ENCODE assay signal across 9 cellular contexts in genomic region chr19:3382460-3383100, GRCh38. TPM values are rescaled to one million over a fixed set of nuclear protein-coding genes. Genes with fewer than 3 reads are reported as not detected.
DNase-seq lines count a peak whose midpoint lies in the region; ATAC-seq and TF ChIP-seq lines count a peak whose summit lies in the region.
"Had no signal": no experiment of that assay in that cellular context is flagged by ENCODE, and none has a peak within 500 bp of the region (broad histone marks: within the 10 kb centered on the region; RNA-seq: fewer than 3 reads in every experiment).

No MANE protein-coding gene starts in this region.

- H2BK5ac ChIP-seq in IMR-90 (ENCODE audit: low read depth, low read length, poor library complexity, severe bottlenecking) (no peak overlapping the region), mesenchymal stem cell (ENCODE audit: low read depth, low read length, poor library complexity, severe bottlenecking) (no peak overlapping the region)

- H2BK15ac ChIP-seq in IMR-90 (ENCODE audit: low read depth, low read length) (no peak overlapping the region), mesenchymal stem cell (ENCODE audit: low read depth, poor library complexity, severe bottlenecking) (no peak overlapping the region)

- no peak for TF ChIP-seq RAD21 in IMR-90 (IDR thresholded peaks at IDR 0.05; ENCODE audit: low read length)

- no peaks in the 10 kb centered on the region for H3K27me3 ChIP-seq in IMR-90 (ENCODE audit: control insufficient read depth, insufficient read depth, low read length)
- no peaks in the 10 kb centered on the region for H3K27me3 ChIP-seq in body of pancreas
- H3K27me3 ChIP-seq in mesenchymal stem cell (ENCODE audit: control insufficient read depth in 1 of 2, insufficient read depth in 1 of 2, low read length in 2 of 2) = no peaks in the 10 kb centered on the region
- no peaks in the 10 kb centered on the region for H3K27me3 ChIP-seq in thyroid gland

- H3K4me3 ChIP-seq in IMR-90 (ENCODE audit: insufficient read depth, low read depth, low read length) = no peak overlapping the region
- H3K4me3 ChIP-seq in body of pancreas = no peak overlapping the region
- peak overlapping the region in 1 of 2 experiments; percentile 35 for H3K4me3 ChIP-seq in mesenchymal stem cell (ENCODE audit: insufficient read depth in 1 of 2, low read depth in 1 of 2, low read length in 2 of 2)
- no peak overlapping the region for H3K4me3 ChIP-seq in thyroid gland (replicated peaks in 1 of 3)

- ATAC-seq in IMR-90 (ENCODE audit: low read depth) = no peak
- no peak for ATAC-seq in body of pancreas

- POLR2A ChIA-PET in IMR-90 (lab: Charles Lee; ENCODE audit: unreplicated experiment) = no interaction called here

- no peak for DNase-seq in IMR-90
- DNase-seq in body of pancreas = peak in 1 of 4 donors; percentile 9
- no peak for DNase-seq in mesenchymal stem cell
- no peak for DNase-seq in thyroid gland
- DNase-seq in NCI-H1092 (lab: John Stamatoyannopoulos, UW) = no peak
- DNase-seq in head of caudate nucleus = no peak
- DNase-seq in NCI-H82 treated with DMSO at 0.1 percent for 48 hours (lab: John Stamatoyannopoulos, UW; ENCODE audit: unreplicated experiment) = no peak
- DNase-seq: activated naive CD8-positive, alpha-beta T cell treated with anti-CD3 and anti-CD28 coated beads for 36 hours; WERI-Rb-1 had no signal

- H2AK9ac ChIP-seq in IMR-90 (replicated peaks; ENCODE audit: low read depth, low read length, poor library complexity) = no peak overlapping the region

- no peak for TF ChIP-seq CTCF in IMR-90 (conservative IDR thresholded peaks at IDR 0.05; ENCODE audit: low read depth, low read length)
- no peak for TF ChIP-seq CTCF in body of pancreas (IDR thresholded peaks at IDR 0.05)
- TF ChIP-seq CTCF in thyroid gland (IDR thresholded peaks at IDR 0.05) = no peak

- H2AFZ ChIP-seq in IMR-90 (replicated peaks; ENCODE audit: low read length, poor library complexity) (no peak overlapping the region), mesenchymal stem cell (ENCODE audit: low read depth, low read length) (no peak overlapping the region)

- intact Hi-C loops in IMR-90 (cut with micrococcal nuclease) (no loop called here), body of pancreas (cut with DNase I) (no loop called here), thyroid gland (cut with DNase I) (no loop called here), head of caudate nucleus (cut with DNase I) (no loop called here)

- H3K79me1 ChIP-seq in IMR-90 (ENCODE audit: low read depth in 1 of 2, low read length in 2 of 2) = peaks cover 4 to 72% of the 10 kb centered on the region in 2 experiments; a peak in 2 of 4 replicates
- H3K79me1 ChIP-seq in mesenchymal stem cell (replicated peaks; ENCODE audit: low read length, poor library complexity, severe bottlenecking) = peaks cover 28% of the 10 kb centered on the region

- no peak overlapping the region for H2BK20ac ChIP-seq in IMR-90 (ENCODE audit: low read depth, low read length)

- TF ChIP-seq POLR2A in IMR-90 (IDR thresholded peaks at IDR 0.05; ENCODE audit: low read depth, low read length) = no peak
- TF ChIP-seq POLR2A in body of pancreas (IDR thresholded peaks at IDR 0.05) = no peak
- no peak for TF ChIP-seq POLR2A in thyroid gland (IDR thresholded peaks at IDR 0.05)

- H4K20me1 ChIP-seq in IMR-90 (ENCODE audit: insufficient read depth, low read length) = peaks cover 95% of the 10 kb centered on the region

- peaks cover 26% of the 10 kb centered on the region for H3K9me1 ChIP-seq in IMR-90 (ENCODE audit: insufficient read depth, low read length)

- H3K18ac ChIP-seq in IMR-90 (ENCODE audit: low read depth, low read length) (no peak overlapping the region), mesenchymal stem cell (ENCODE audit: low read depth in 1 of 2, low read length in 2 of 2) (no peak overlapping the region)

- dilution Hi-C loops in IMR-90 (cut with HindIII; ENCODE audit: low sequenced_read_pairs, unreplicated experiment) = no loop called here

- H3K27ac ChIP-seq in IMR-90 (ENCODE audit: insufficient read depth, low read length) = no peak overlapping the region
- peak overlapping the region; percentile 21 to 99 (median 33) for H3K27ac ChIP-seq in body of pancreas
- H3K27ac ChIP-seq in mesenchymal stem cell (ENCODE audit: low read length, poor library complexity, severe bottlenecking) = no peak overlapping the region
- peak overlapping the region in 2 of 3 donors; percentile 45 to 56 for H3K27ac ChIP-seq in thyroid gland
- H3K27ac ChIP-seq: WERI-Rb-1 had no signal

- no peak overlapping the region for H4K91ac ChIP-seq in IMR-90 (ENCODE audit: insufficient read depth, low read depth, low read length)
- no peak overlapping the region for H4K91ac ChIP-seq in mesenchymal stem cell (ENCODE audit: low read length)

- H3K4me1 ChIP-seq in IMR-90 (ENCODE audit: control insufficient read depth, insufficient read depth, low read length) = peaks cover 28% of the 10 kb centered on the region
- H3K4me1 ChIP-seq in body of pancreas = peaks cover 92% of the 10 kb centered on the region
- H3K4me1 ChIP-seq in mesenchymal stem cell (ENCODE audit: control insufficient read depth, insufficient read depth, low read depth, low read length) = peaks cover 20% of the 10 kb centered on the region
- H3K4me1 ChIP-seq in thyroid gland = peaks cover 42 to 66% of the 10 kb centered on the region in 2 donors

- no peak overlapping the region for H3K9ac ChIP-seq in IMR-90 (ENCODE audit: low read depth, low read length)
- peak overlapping the region; percentile 47 for H3K9ac ChIP-seq in mesenchymal stem cell (ENCODE audit: low read length)

- H4K8ac ChIP-seq in IMR-90 (ENCODE audit: low read depth in 2 of 2, low read length in 2 of 2) (no peak overlapping the region), mesenchymal stem cell (ENCODE audit: low read length) (peak overlapping the region; percentile 22)

- H2BK12ac ChIP-seq in mesenchymal stem cell (ENCODE audit: low read length in 2 of 2) = peak overlapping the region in 1 of 2 experiments; percentile 3

- peaks cover 29% of the 10 kb centered on the region for H3K36me3 ChIP-seq in IMR-90 (ENCODE audit: control insufficient read depth, insufficient read depth, low read length)
- peaks cover 0 to 12% of the 10 kb centered on the region in 2 donors for H3K36me3 ChIP-seq in body of pancreas (replicated peaks in 1 of 2; ENCODE audit: insufficient read depth in 1 of 2, low read depth in 2 of 2)
- peaks cover 20 to 34% of the 10 kb centered on the region in 2 experiments for H3K36me3 ChIP-seq in mesenchymal stem cell (ENCODE audit: control insufficient read depth in 1 of 2, insufficient read depth in 2 of 2, low read depth in 1 of 2, low read length in 2 of 2)
- peaks cover 7 to 12% of the 10 kb centered on the region in 2 donors for H3K36me3 ChIP-seq in thyroid gland

- CTCF ChIA-PET in IMR-90 (lab: Yijun Ruan, JAX) = no interaction called here

- H3K9me3 ChIP-seq in IMR-90 (ENCODE audit: control insufficient read depth, insufficient read depth, low read length) (no peaks in the 10 kb centered on the region), body of pancreas (no peaks in the 10 kb centered on the region), mesenchymal stem cell (ENCODE audit: control insufficient read depth, low read length) (no peaks in the 10 kb centered on the region), thyroid gland (no peaks in the 10 kb centered on the region)

- no peak overlapping the region for H2AK5ac ChIP-seq in IMR-90 (ENCODE audit: low read depth, low read length)
- H2AK5ac ChIP-seq in mesenchymal stem cell (ENCODE audit: low read length, severe bottlenecking) = no peak overlapping the region

- BruUV-seq in IMR-90 (replicated peaks; lab: Mats Ljungman, UMichigan) = no TSS peak

- H3K56ac ChIP-seq in IMR-90 (ENCODE audit: extremely low read depth, insufficient read depth, low read length) = no peak overlapping the region

- H2BK120ac ChIP-seq in IMR-90 (ENCODE audit: low read depth, low read length) (no peak overlapping the region), mesenchymal stem cell (ENCODE audit: low read depth, low read length) (no peak overlapping the region)

- H4K5ac ChIP-seq in IMR-90 (ENCODE audit: low read depth, low read length) = no peak overlapping the region

- H3K4me2 ChIP-seq in IMR-90 (ENCODE audit: low read depth, low read length) (no peak overlapping the region), mesenchymal stem cell (ENCODE audit: low read length, poor library complexity, severe bottlenecking) (no peak overlapping the region)

- 94% methylated on average over 12 of the region's 14 CpGs; no CpG with 5 or more reads in 1 of the 2 experiments for WGBS in IMR-90 (ENCODE audit: extremely low coverage in 2 of 2, insufficient read length in 1 of 2), 2 experiments
- 79 to 82% methylated on average over 12 to 14 of the region's 14 CpGs for WGBS in body of pancreas, 2 donors
- WGBS in mesenchymal stem cell = 96% methylated on average over 14 of the region's 14 CpGs
- 87 to 89% methylated on average over 14 of the region's 14 CpGs for WGBS in thyroid gland, 2 donors

- H3K14ac ChIP-seq in IMR-90 (replicated peaks; ENCODE audit: low read depth, low read length) (0 out of 2 replicates have a peak overlapping the region, but pooled peaks have one; percentile 15), mesenchymal stem cell (ENCODE audit: low read length in 2 of 2) (no peak overlapping the region)

- in situ Hi-C loops in IMR-90 (cut with MboI; ENCODE audit: low sequenced_read_pairs) = no loop called here

- no peak overlapping the region for H3K4ac ChIP-seq in IMR-90 (ENCODE audit: low read depth, low read length)
- no peak overlapping the region for H3K4ac ChIP-seq in mesenchymal stem cell (ENCODE audit: low read depth in 1 of 2, low read length in 2 of 2)

- 0 out of 2 replicates have a peak overlapping the region, but pooled peaks have one; percentile 16 for H3K23ac ChIP-seq in IMR-90 (ENCODE audit: low read depth, low read length)
- H3K23ac ChIP-seq in mesenchymal stem cell (ENCODE audit: low read length in 2 of 2) = no peak overlapping the region

TF ChIP-seq in IMR-90, 13 proteins besides CTCF, POLR2A, EP300 and RAD21 (continues in another document):
- TF ChIP-seq MAFK (IDR thresholded peaks at IDR 0.05; ENCODE audit: low read depth, low read length) = no peak
- no peak for TF ChIP-seq USF2 (IDR thresholded peaks at IDR 0.05; ENCODE audit: low read depth, low read length)

RNA-seq across cellular contexts. Expression of gene NFIC, which starts 16.2 kb away (rescaled TPM):
- total RNA-seq in IMR-90 (2012; rRNA removed) (21.9 and 26.9 TPM in 2 replicates), body of pancreas (100 to 1,000 TPM; 178 to 186 TPM), thyroid gland (100 to 1,000 TPM in 3 of 4 donors, 10 to 100 TPM in 1; 76.2 to 183 (median 132) TPM)
- polyA plus RNA-seq in IMR-90 (2012; rRNA removed) = 29.2 and 32.1 TPM in 2 replicates
- 19.6 and 28.1 TPM in 2 replicates for polyA plus RNA-seq in IMR-90 (2012; cell fraction: cytosol; rRNA removed)
- polyA plus RNA-seq in IMR-90 (2012; cell fraction: nucleus; rRNA removed; ENCODE audit: low replicate concordance) = 23.6 and 45.1 TPM in 2 replicates
- 101 TPM for polyA plus RNA-seq in mesenchymal stem cell (2013, experiment 1 of 2)
- 98.4 TPM for polyA plus RNA-seq in mesenchymal stem cell (2013, experiment 2 of 2)

Comparison
In these comparisons a context has a peak if more than half of its experiments do, and no peak if none do; other contexts are left out.
1. H3K27ac ChIP-seq: peak in body of pancreas (4 of 4) and thyroid gland (2 of 3); none in IMR-90 (single experiment) and mesenchymal stem cell (single experiment).